Comparison of ENCODE assay signal across 8 cellular contexts in the genomic region with DNA sequence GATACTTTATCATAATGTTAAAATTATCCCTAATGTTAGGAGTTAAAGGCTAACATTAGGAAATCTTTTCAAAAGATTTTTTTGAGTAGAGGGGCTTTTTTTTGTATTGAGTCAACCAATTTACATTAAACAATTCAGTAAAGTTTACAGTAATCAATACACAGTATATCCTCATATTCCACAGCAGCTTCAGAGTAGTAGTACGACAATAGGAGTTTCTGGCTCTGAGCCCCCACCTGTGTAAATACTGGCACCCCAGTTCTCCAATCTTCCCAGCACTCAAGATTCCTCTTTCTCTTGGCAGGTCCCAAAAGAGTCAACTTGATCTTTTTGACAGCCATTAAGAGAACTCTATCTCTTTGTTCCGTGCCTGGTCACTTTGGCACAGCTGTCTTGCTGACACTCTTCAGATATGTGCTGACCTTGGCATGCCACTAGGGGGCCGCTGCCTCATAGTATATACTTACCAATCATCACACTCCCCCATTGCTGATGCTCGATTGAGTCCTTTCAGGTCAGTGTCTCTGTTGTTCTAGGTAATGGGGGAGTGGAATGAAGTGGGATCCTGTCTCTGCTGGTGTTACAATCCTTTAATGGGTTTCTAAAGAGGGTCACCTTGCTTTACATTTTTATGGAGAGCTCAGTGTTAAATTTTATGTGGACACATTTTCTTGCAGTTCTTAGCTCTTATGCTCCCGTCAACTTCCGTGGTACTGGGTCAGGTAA. TPM values are rescaled to one million over a fixed set of nuclear protein-coding genes. Genes with fewer than 3 reads are reported as not detected.
DNase-seq lines count a peak whose midpoint lies in the region; ATAC-seq and TF ChIP-seq lines count a peak whose summit lies in the region.

No MANE protein-coding gene starts in this region.

- H3K36me3 ChIP-seq in colonic mucosa, result no peaks in the 10 kb centered on the region

- TF ChIP-seq CTCF in AG09319 (IDR thresholded peaks at IDR 0.05; ENCODE audit: low read depth, low read length), result peak; percentile 85
- peak; percentile 86 for TF ChIP-seq CTCF in colonic mucosa (IDR thresholded peaks at IDR 0.05)
- peak in 1 of 3 donors; percentile 50 for TF ChIP-seq CTCF in lower leg skin (IDR thresholded peaks at IDR 0.05)

- DNase-seq in AG09319 (ENCODE audit: extremely low read depth, low read depth) (no peak), NCI-H345 (lab: John Stamatoyannopoulos, UW) (peak; percentile 55), colonic mucosa (peak; percentile 82), lower leg skin (ENCODE audit: low spot score in 2 of 2) (peak; percentile 79 to 96)
- peak; percentile 73 to 76 for DNase-seq in activated CD4-positive, alpha-beta T cell treated with anti-CD3 and anti-CD28 coated beads for 4 hours
- DNase-seq in stimulated activated CD8-positive, alpha-beta memory T cell treated with anti-CD3 and anti-CD28 coated beads, Interleukin-12 subunit alpha, Interleukin-12 subunit beta, amount 100 ng/mL, for 24 hours (ENCODE audit: extremely low read depth), result peak; percentile 37

- no peak overlapping the region for H3K27ac ChIP-seq in colonic mucosa

- no peaks in the 10 kb centered on the region for H3K9me3 ChIP-seq in colonic mucosa

- intact Hi-C loops in colonic mucosa (cut with DNase I), result loop anchor here (1.0 kb wide), 1 partner anchor 108 kb away; no protein-coding TSS in a partner anchor
- intact Hi-C loops in lower leg skin (cut with DNase I; ENCODE audit: low total_unique reads), result loop anchor here (10.0 kb wide), 1 partner anchor 110 kb away; no protein-coding TSS in a partner anchor

- H3K4me3 ChIP-seq in colonic mucosa, result no peak overlapping the region
- H3K4me3 ChIP-seq in lower leg skin (ENCODE audit: low read depth, poor library complexity, severe bottlenecking), result no peak overlapping the region

- H3K9ac ChIP-seq in colonic mucosa (ENCODE audit: low read depth in 2 of 2, low read length in 2 of 2), result no peak overlapping the region

- peak; percentile 95 for ATAC-seq in GM18873 (IDR thresholded peaks at IDR 0.05; ENCODE audit: low FRiP score, unreplicated experiment)
- peak; percentile 92 for ATAC-seq in HG03103 (IDR thresholded peaks at IDR 0.05; ENCODE audit: low read depth, unreplicated experiment)

- no peak for TF ChIP-seq POLR2A in lower leg skin (IDR thresholded peaks at IDR 0.05)

- no peaks in the 10 kb centered on the region for H3K27me3 ChIP-seq in colonic mucosa

- no peaks in the 10 kb centered on the region for H3K4me1 ChIP-seq in colonic mucosa

- 39 to 40% methylated on average over 6 of the region's 6 CpGs for WGBS in lower leg skin, 2 donors

RNA-seq across cellular contexts. Expression of gene CCNI, which starts 19.5 kb away (rescaled TPM):
- 100 to 1,000 TPM; 159 to 260 TPM for total RNA-seq in colonic mucosa
- 100 to 1,000 TPM; 155 to 208 (median 178) TPM for total RNA-seq in lower leg skin
